In the genomic region with DNA sequence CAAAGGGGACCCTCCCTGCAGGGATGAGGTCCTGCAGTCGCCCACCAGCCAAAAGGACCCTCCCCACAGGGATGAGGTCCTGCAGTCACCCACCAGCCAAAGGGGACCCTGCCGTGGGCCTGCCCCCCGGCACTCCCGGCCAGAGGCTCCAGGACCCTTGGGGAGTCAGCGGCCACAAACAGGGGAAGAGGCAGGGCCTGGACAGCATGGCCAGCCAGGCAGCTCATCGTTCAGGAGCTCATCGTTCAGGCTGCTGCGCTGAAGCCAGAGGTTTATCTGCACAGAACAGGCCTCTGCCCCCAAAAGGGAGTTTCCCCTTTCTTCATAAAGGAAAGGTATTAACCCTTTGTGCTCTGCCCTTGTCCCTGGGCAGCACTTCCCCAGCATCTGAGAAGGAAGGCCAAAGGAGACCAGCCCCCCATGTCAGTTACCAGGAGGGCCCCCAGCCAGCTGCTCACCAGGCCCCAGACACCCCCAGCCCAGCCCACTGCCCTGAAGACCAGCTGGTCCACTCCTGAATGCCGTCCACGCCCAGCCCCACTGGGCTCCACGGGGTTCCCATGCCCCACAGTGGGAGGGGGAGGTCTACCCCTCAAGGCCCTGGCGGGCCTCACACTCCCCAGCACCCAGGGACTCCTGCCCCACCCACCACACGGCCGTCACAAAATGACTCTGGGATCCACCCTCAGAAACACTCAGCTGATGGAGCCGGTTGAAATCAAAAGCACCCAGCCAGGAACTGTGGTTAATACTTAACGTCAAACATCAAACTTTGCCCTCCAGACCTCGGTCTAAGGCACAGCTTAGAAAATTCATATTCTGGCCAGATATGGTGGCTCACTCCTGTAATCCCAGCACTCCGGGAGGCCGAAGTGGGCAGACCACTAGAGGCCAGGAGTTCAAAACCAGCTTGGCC, we compare ENCODE assay signal across 7 cellular contexts. TPM values are rescaled to one million over a fixed set of nuclear protein-coding genes. Genes with fewer than 3 reads are reported as not detected.
DNase-seq lines count a peak whose midpoint lies in the region; ATAC-seq and TF ChIP-seq lines count a peak whose summit lies in the region.

No MANE protein-coding gene starts in this region.

- H3K9me3 ChIP-seq in vagina, result no peaks in the 10 kb centered on the region

- TF ChIP-seq CTCF in vagina (IDR thresholded peaks at IDR 0.05) (no peak), coronary artery (IDR thresholded peaks at IDR 0.05) (no peak)

- H3K9ac ChIP-seq in rectal smooth muscle tissue (ENCODE audit: low read length), result no peak overlapping the region

- peaks cover 9% of the 10 kb centered on the region for H3K4me1 ChIP-seq in rectal smooth muscle tissue (ENCODE audit: control insufficient read depth, insufficient read depth, low read length)
- peaks cover 77% of the 10 kb centered on the region for H3K4me1 ChIP-seq in vagina

- peak overlapping the region in 1 of 2 donors; percentile 84 for H3K27ac Mint-ChIP-seq in activated naive CD4-positive, alpha-beta T cell treated with anti-CD3 and anti-CD28 coated beads, Interleukin-2, amount 50 U/mL, for 72 hours

- H3K27ac ChIP-seq in rectal smooth muscle tissue (ENCODE audit: low read depth, low read length), result peak overlapping the region; percentile 11
- no peak overlapping the region for H3K27ac ChIP-seq in vagina
- peak overlapping the region in 1 of 2 donors; percentile 68 for H3K27ac ChIP-seq in coronary artery

- H3K9me3 Mint-ChIP-seq in activated naive CD4-positive, alpha-beta T cell treated with anti-CD3 and anti-CD28 coated beads, Interleukin-2, amount 50 U/mL, for 72 hours, result no peaks in the 10 kb centered on the region

- no peak for TF ChIP-seq POLR2A in vagina (IDR thresholded peaks at IDR 0.05)

- H3K36me3 ChIP-seq in rectal smooth muscle tissue (ENCODE audit: control insufficient read depth, insufficient read depth, low read length) (no peaks in the 10 kb centered on the region), vagina (no peaks in the 10 kb centered on the region)

- DNase-seq in OCI-M2 (lab: John Stamatoyannopoulos, UW; ENCODE audit: unreplicated experiment) (peak; percentile 80), vagina (ENCODE audit: extremely low spot score in 2 of 2) (no peak), coronary artery (ENCODE audit: low spot score) (no peak), NCI-H2029 treated with DMSO at 0.1 percent for 48 hours (lab: John Stamatoyannopoulos, UW) (no peak)
- peak; percentile 48 to 76 for DNase-seq in activated naive CD4-positive, alpha-beta T cell treated with anti-CD3 and anti-CD28 coated beads, Interleukin-2, amount 50 U/mL, for 72 hours (ENCODE audit: low spot score in 2 of 2)

- ATAC-seq in GM21619 (IDR thresholded peaks at IDR 0.05; ENCODE audit: unreplicated experiment), result peak; percentile 59
- peak; percentile 71 to 76 for ATAC-seq in activated naive CD4-positive, alpha-beta T cell treated with anti-CD3 and anti-CD28 coated beads, Interleukin-2, amount 50 U/mL, for 72 hours

- H3K4me3 ChIP-seq in rectal smooth muscle tissue (ENCODE audit: low read length) (peak overlapping the region; percentile 43), vagina (no peak overlapping the region), coronary artery (no peak overlapping the region)

- intact Hi-C loops in vagina (cut with DNase I), result no loop called here

- H3K36me3 Mint-ChIP-seq in activated naive CD4-positive, alpha-beta T cell treated with anti-CD3 and anti-CD28 coated beads, Interleukin-2, amount 50 U/mL, for 72 hours, result peaks cover 0 to 4% of the 10 kb centered on the region in 2 donors

- H3K27me3 ChIP-seq in rectal smooth muscle tissue (ENCODE audit: control insufficient read depth, insufficient read depth, low read length) (no peaks in the 10 kb centered on the region), vagina (no peaks in the 10 kb centered on the region)

RNA-seq across cellular contexts. Expression of a gene that starts 6.3 kb away (rescaled TPM):
- 10 to 100 TPM; 19.5 to 74.7 TPM for total RNA-seq in activated naive CD4-positive, alpha-beta T cell treated with anti-CD3 and anti-CD28 coated beads, Interleukin-2, amount 50 U/mL, for 72 hours
- total RNA-seq in vagina, result 21.6 TPM

Comparison
In these comparisons a context has a peak if more than half of its experiments do, and no peak if none do; other contexts are left out.
1. DNase-seq: peak in OCI-M2 (single experiment) and activated naive CD4-positive, alpha-beta T cell treated with anti-CD3 and anti-CD28 coated beads, Interleukin-2, amount 50 U/mL, for 72 hours (2 of 2); none in vagina (0 of 2), coronary artery (single experiment) and NCI-H2029 treated with DMSO at 0.1 percent for 48 hours (single experiment).